ENCODE assay signal across 8 cellular contexts in the genomic region with DNA sequence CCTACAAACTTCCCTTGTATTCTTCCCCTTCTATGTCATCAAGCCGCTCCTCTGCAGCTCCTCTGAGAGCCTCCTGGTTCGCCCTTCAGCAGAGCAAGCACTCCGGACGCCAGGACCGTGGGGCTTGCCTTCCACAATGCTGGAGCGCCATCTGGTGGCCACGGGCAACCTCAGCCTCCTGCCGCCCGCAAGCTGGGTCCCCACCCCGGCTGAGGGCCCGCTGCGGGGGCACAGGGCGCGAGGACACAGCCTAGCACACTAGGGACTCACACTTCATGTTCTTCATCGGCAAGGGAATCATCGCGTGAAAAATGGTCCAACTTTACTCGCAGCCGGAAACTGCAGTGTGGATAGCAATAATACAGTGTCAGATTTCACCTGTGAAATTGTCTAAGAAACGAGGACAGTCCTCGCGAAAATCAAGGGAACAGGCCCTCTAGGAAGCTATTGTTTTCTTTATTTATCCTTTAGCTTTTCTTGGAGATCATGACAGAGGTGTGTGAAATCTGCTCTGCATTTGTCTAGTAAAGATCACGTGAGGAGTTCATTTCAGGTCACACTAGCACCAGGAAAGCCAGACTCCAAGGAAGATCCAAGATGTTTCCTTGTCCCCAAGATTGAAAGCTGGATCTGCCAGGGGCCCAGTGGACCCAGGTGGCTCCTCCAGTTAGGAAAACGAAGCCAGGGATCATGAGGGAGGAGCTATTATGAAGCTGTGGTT. TPM values are rescaled to one million over a fixed set of nuclear protein-coding genes. Genes with fewer than 3 reads are reported as not detected.
DNase-seq lines count a peak whose midpoint lies in the region; ATAC-seq and TF ChIP-seq lines count a peak whose summit lies in the region.

No MANE protein-coding gene starts in this region.

- no peaks in the 10 kb centered on the region for H4K20me1 ChIP-seq in PC-9 (ENCODE audit: insufficient read depth)

- ATAC-seq in GM21423 (IDR thresholded peaks at IDR 0.05; ENCODE audit: unreplicated experiment): peak; percentile 86

- no peak overlapping the region for H3K27ac ChIP-seq in PC-9

- no peaks in the 10 kb centered on the region for H3K36me3 ChIP-seq in PC-9 (ENCODE audit: low read depth)

- no peaks in the 10 kb centered on the region for H3K79me2 ChIP-seq in PC-9 (ENCODE audit: low read depth)

- POLR2A ChIA-PET in PC-9 (lab: Charles Lee; ENCODE audit: unreplicated experiment): interaction anchor here (0.6 to 0.7 kb wide), 2 partner anchors 56 to 638 kb away, joined by 3 to 4 read pairs; no protein-coding TSS in a partner anchor

- TF ChIP-seq CTCF in PC-9 (conservative IDR thresholded peaks at IDR 0.05) (peak; percentile 100), fibroblast of mammary gland (conservative IDR thresholded peaks at IDR 0.05; ENCODE audit: control insufficient read depth, insufficient read depth, low read depth, low read length) (peak; percentile 78), nephron progenitor cell (IDR thresholded peaks at IDR 0.05) (peak; percentile 97)

- H3F3A ChIP-seq in PC-9 (ENCODE audit: insufficient read depth, low read depth): peaks cover 6% of the 10 kb centered on the region; the same call in 1 of the 2 replicates

- DNase-seq in COLO829 (ENCODE audit: low spot score): peak; percentile 94
- DNase-seq in KBM-7: peak; percentile 88
- peak; percentile 81 to 94 for DNase-seq in PC-9
- DNase-seq in activated T-cell treated with anti-CD3 and anti-CD28 coated beads, Interleukin-2, amount 50 U/mL, for 48 hours: peak; percentile 92 to 93
- DNase-seq in fibroblast of mammary gland (ENCODE audit: low read depth): peak; percentile 92
- peak; percentile 97 for DNase-seq in nephron progenitor cell
- DNase-seq in stimulated activated naive CD4-positive, alpha-beta T cell (lab: John Stamatoyannopoulos, UW): peak; percentile 64 to 88 (median 78)

- no peaks in the 10 kb centered on the region for H3K36me3 Mint-ChIP-seq in nephron progenitor cell (ENCODE audit: low read depth)

- peaks cover 27% of the 10 kb centered on the region for H3K27me3 Mint-ChIP-seq in nephron progenitor cell (ENCODE audit: low read depth, poor library complexity)

- H2AFZ ChIP-seq in PC-9: no peak overlapping the region

- peak overlapping the region; percentile 12 for H3K27ac Mint-ChIP-seq in nephron progenitor cell

- H3K9me3 Mint-ChIP-seq in nephron progenitor cell: no peaks in the 10 kb centered on the region

- peaks cover 43% of the 10 kb centered on the region for H3K4me1 Mint-ChIP-seq in nephron progenitor cell

- CTCF ChIA-PET in PC-9 (lab: Charles Lee): interaction anchor here (0.6 to 2.1 kb wide), 23 partner anchors 17 to 510 kb away, joined by 3 to 43 read pairs (median 4); a partner anchor contains a TSS

- H3K27me3 ChIP-seq in PC-9 (ENCODE audit: insufficient read depth, low read depth): no peaks in the 10 kb centered on the region

- no peak overlapping the region for H3K4me3 ChIP-seq in PC-9
- H3K4me3 ChIP-seq in fibroblast of mammary gland (ENCODE audit: control insufficient read depth, low read depth, low read length): no peak overlapping the region

- in situ Hi-C loops in KBM-7 (cut with MboI; ENCODE audit: low pct_unique_long_range_greater_than_20kb, low sequenced_read_pairs): no loop called here

- H3K9me2 ChIP-seq in PC-9 (ENCODE audit: insufficient read depth): no peaks in the 10 kb centered on the region

- BruUV-seq in PC-9 (replicated peaks; lab: Mats Ljungman, UMichigan): no TSS peak

- intact Hi-C loops in PC-9 (cut with micrococcal nuclease; ENCODE audit: unreplicated experiment): loop anchor here (1.0 kb wide), 7 partner anchors 60 to 479 kb away; no protein-coding TSS in a partner anchor

- no peaks in the 10 kb centered on the region for H3K9me3 ChIP-seq in PC-9 (ENCODE audit: insufficient read depth, low read depth)

- H3K4me3 Mint-ChIP-seq in nephron progenitor cell: no peak overlapping the region

- H3K4me1 ChIP-seq in PC-9 (replicated peaks; ENCODE audit: insufficient read depth): peaks cover 5% of the 10 kb centered on the region; the same call in 1 of the 2 replicates

- H3K4me2 ChIP-seq in PC-9: peak overlapping the region; percentile 52

RNA-seq across cellular contexts. Expression of a gene that starts 5.8 kb away (rescaled TPM):
- total RNA-seq in PC-9 (2021): not detected in 2 replicates

RNA-seq across cellular contexts. Expression of a gene that starts 18.4 kb away (rescaled TPM):
- 86.3 and 88.1 TPM in 2 replicates for total RNA-seq in PC-9 (2021)

RNA-seq across cellular contexts. Expression of a gene that starts 55.2 kb away (rescaled TPM):
- 221 and 238 TPM in 2 replicates for total RNA-seq in PC-9 (2021)
